ENCODE assay signal across 12 cellular contexts in the genomic region with DNA sequence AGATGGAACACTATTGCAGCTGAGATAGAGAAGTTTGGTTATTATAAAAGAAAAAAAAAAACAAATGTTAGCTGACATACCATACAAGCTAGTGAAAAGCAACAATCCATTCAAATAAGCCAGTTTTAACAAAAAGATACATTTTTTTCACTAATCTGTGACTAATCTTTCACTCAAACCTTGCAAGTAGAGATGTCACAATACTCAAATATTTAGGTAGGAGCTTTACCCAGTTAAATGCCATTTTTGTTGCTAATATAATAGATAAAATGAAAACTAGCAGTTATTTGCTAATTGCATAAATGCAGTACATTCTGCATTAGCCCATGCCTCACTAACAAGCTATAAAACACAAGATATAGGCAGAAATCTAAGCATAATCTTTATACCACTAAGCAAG.
"Had no signal": no experiment of that assay in that cellular context is flagged by ENCODE, and none has a peak within 500 bp of the region (broad histone marks: within the 10 kb centered on the region; RNA-seq: fewer than 3 reads in every experiment).

No MANE protein-coding gene starts in this region.

- DNase-seq: activated B cell treated with CpG ODN at 0.5 μM for 24 hours; activated CD4-positive, alpha-beta T cell treated with anti-CD3 and anti-CD28 coated beads for 1 hour; activated CD4-positive, alpha-beta T cell treated with anti-CD3 and anti-CD28 coated beads, Interleukin-2, amount 50 U/mL, for 48 hours; amygdala; NCI-H1417 treated with DMSO at 0.1 percent for 48 hours; NCI-H1694; NCI-H2029 treated with DMSO at 0.1 percent for 48 hours; NCI-H446; NCI-H524; SK-N-SH; SW 1271 had no signal

- H3K9me3 ChIP-seq: SK-N-SH had no signal

- H3K4me2 ChIP-seq: SK-N-SH had no signal

- ATAC-seq: Right ventricle myocardium inferior had no signal

- H3K9ac ChIP-seq: SK-N-SH had no signal
